Comparison of ENCODE assay signal across 26 cellular contexts in genomic region chr19:16521715-16522289, GRCh38. TPM values are rescaled to one million over a fixed set of nuclear protein-coding genes. Genes with fewer than 3 reads are reported as not detected.
"Had no signal": no experiment of that assay in that cellular context is flagged by ENCODE, and none has a peak within 500 bp of the region (broad histone marks: within the 10 kb centered on the region; RNA-seq: fewer than 3 reads in every experiment).

No MANE protein-coding gene starts in this region.

- H3K4me3 ChIP-seq: gastrocnemius medialis, heart right ventricle, prostate gland, spleen, stomach, thoracic aorta, transverse colon had no signal

- FAIRE-seq: endometrium, islet of Langerhans had no signal

- H3K9me3 ChIP-seq: gastrocnemius medialis, heart right ventricle, prostate gland, spleen, stomach, thoracic aorta, transverse colon had no signal

- H3K27me3 ChIP-seq: gastrocnemius medialis, heart right ventricle, spleen, stomach, transverse colon had no signal

- H3K27ac ChIP-seq: gastrocnemius medialis, heart right ventricle, parathyroid adenoma, prostate gland, spleen, stomach, thoracic aorta, transverse colon had no signal

- DNase-seq: effector memory CD4-positive, alpha-beta T cell; gastrocnemius medialis; heart right ventricle; hypothalamus; kidney glomerular epithelial cell; mesendoderm; naive B cell; occipital lobe; retina; spleen; stimulated activated CD4-positive, alpha-beta T cell treated with anti-CD3 and anti-CD28 coated beads, Interleukin-2, amount 100 ng/mL, for 24 hours; stimulated activated CD4-positive, alpha-beta T cell treated with anti-CD3 and anti-CD28 coated beads, Interleukin-4, amount 100 ng/mL, for 4 hours; stimulated activated naive CD4-positive, alpha-beta T cell; stomach; substantia nigra; transverse colon had no signal

- H3K9ac ChIP-seq: parathyroid adenoma had no signal

- H2AFZ ChIP-seq: parathyroid adenoma had no signal

- ATAC-seq: esophagus mucosa, gastrocnemius medialis, heart right ventricle, sciatic nerve had no signal

- H3K4me1 ChIP-seq: gastrocnemius medialis, heart right ventricle, prostate gland, transverse colon had no signal

RNA-seq across cellular contexts. Expression of gene CALR3, which starts 25.8 kb away (rescaled TPM):
- total RNA-seq: esophagus mucosa, fibroblast of lung, gastrocnemius medialis, lung microvascular endothelial cell, occipital lobe, sciatic nerve, spleen, stomach, thoracic aorta, transverse colon, urinary bladder had no signal
- polyA plus RNA-seq: fibroblast of lung, heart right ventricle, stomach, urinary bladder had no signal
